In the genomic region with DNA sequence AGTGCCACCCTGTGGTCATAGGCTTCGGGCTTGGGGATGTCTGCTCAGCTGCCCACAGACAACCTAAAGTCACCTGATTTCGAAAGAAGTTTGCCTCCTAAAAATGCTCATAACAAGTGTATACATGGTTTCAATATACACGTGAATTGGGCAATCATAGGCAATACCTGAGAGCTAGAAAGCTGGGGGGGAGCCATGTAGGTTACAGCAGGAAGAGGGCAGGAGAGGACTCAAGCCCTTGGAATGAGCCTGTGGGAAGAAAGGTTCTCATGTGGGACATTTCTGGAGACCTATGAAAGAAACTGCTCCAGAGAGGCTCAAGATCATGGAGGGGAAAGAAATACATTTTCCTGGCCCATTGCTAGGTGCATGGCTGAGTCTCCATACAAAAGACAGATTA, we compare ENCODE assay signal across 20 cellular contexts.
DNase-seq lines count a peak whose midpoint lies in the region; ATAC-seq and TF ChIP-seq lines count a peak whose summit lies in the region.
"Had no signal": no experiment of that assay in that cellular context is flagged by ENCODE, and none has a peak within 500 bp of the region (broad histone marks: within the 10 kb centered on the region; RNA-seq: fewer than 3 reads in every experiment).

No MANE protein-coding gene starts in this region.

- H3K27ac ChIP-seq in RWPE2 (ENCODE audit: poor library complexity, severe bottlenecking) (no peak overlapping the region), foreskin keratinocyte (no peak overlapping the region), substantia nigra (ENCODE audit: low read depth, low read length, poor library complexity, severe bottlenecking) (no peak overlapping the region)
- H3K27ac ChIP-seq: A549; BLaER1 treated with 17β-estradiol and CSF1 and Interleukin-3, amounts not matched to agents 10 nM and 100 nM; SJCRH30 had no signal

- no peak for ATAC-seq in stimulated activated naive CD8-positive, alpha-beta T cell treated with anti-CD3 and anti-CD28 coated beads, Interleukin-15, Interleukin-2, amounts not matched to agents 100 U/mL and 50 U/mL, for 24 hours
- peak; percentile 63; the same call in 2 of the 3 replicates for ATAC-seq in RWPE2 (ENCODE audit: low read depth)
- no peak for ATAC-seq in foreskin keratinocyte
- no peak for ATAC-seq in GM21619 (IDR thresholded peaks at IDR 0.05; ENCODE audit: unreplicated experiment)
- ATAC-seq: A549, K562, SK-N-SH treated with all-trans-retinoic acid at 6 μM for 48 hours had no signal

- H3K27ac Mint-ChIP-seq in stimulated activated naive CD8-positive, alpha-beta T cell treated with anti-CD3 and anti-CD28 coated beads, Interleukin-15, Interleukin-2, amounts not matched to agents 100 ng/mL and 50 ng/mL, for 24 hours, result peak overlapping the region; percentile 72
- H3K27ac Mint-ChIP-seq: CD4-positive, alpha-beta T cell had no signal

- no peaks in the 10 kb centered on the region for H3K9me3 Mint-ChIP-seq in stimulated activated naive CD8-positive, alpha-beta T cell treated with anti-CD3 and anti-CD28 coated beads, Interleukin-15, Interleukin-2, amounts not matched to agents 100 ng/mL and 50 ng/mL, for 24 hours
- H3K9me3 Mint-ChIP-seq: CD4-positive, alpha-beta T cell had no signal

- TF ChIP-seq CTCF in RWPE2 (IDR thresholded peaks at IDR 0.05; ENCODE audit: poor library complexity, severe bottlenecking), result no peak
- no peak for TF ChIP-seq CTCF in foreskin keratinocyte (conservative IDR thresholded peaks at IDR 0.05)

- no peak for DNase-seq in stimulated activated naive CD8-positive, alpha-beta T cell treated with anti-CD3 and anti-CD28 coated beads, Interleukin-15, Interleukin-2, amounts not matched to agents 100 U/mL and 50 U/mL, for 24 hours
- DNase-seq in RWPE2 (ENCODE audit: low spot score) (no peak), foreskin keratinocyte (peak; percentile 13 to 47), substantia nigra (lab: John Stamatoyannopoulos, UW) (no peak), mucosa of gallbladder (ENCODE audit: low spot score) (no peak)
- DNase-seq: AML-193; CD4-positive, alpha-beta T cell; MM.1S; NCI-H2029; NCI-H446 treated with DMSO at 0.1 percent for 48 hours; NCI-H526; NCI-H82; OCI-M1; SJCRH30 had no signal

- H3K36me3 Mint-ChIP-seq in stimulated activated naive CD8-positive, alpha-beta T cell treated with anti-CD3 and anti-CD28 coated beads, Interleukin-15, Interleukin-2, amounts not matched to agents 100 ng/mL and 50 ng/mL, for 24 hours (ENCODE audit: low read depth), result no peaks in the 10 kb centered on the region

- H3K4me3 Mint-ChIP-seq in stimulated activated naive CD8-positive, alpha-beta T cell treated with anti-CD3 and anti-CD28 coated beads, Interleukin-15, Interleukin-2, amounts not matched to agents 100 ng/mL and 50 ng/mL, for 24 hours, result no peak overlapping the region
- H3K4me3 Mint-ChIP-seq: CD4-positive, alpha-beta T cell had no signal

- H3K27me3 ChIP-seq in RWPE2 (ENCODE audit: insufficient read depth, poor library complexity, severe bottlenecking), result no peaks in the 10 kb centered on the region
- peaks cover 10% of the 10 kb centered on the region for H3K27me3 ChIP-seq in foreskin keratinocyte
- H3K27me3 ChIP-seq: BLaER1 treated with 17β-estradiol and CSF1 and Interleukin-3, amounts not matched to agents 10 nM and 100 nM; SJCRH30 had no signal

- no peaks in the 10 kb centered on the region for H3K4me1 ChIP-seq in RWPE2 (ENCODE audit: insufficient read depth, poor library complexity, severe bottlenecking)
- no peaks in the 10 kb centered on the region for H3K4me1 ChIP-seq in foreskin keratinocyte
- H3K4me1 ChIP-seq: A549 had no signal

- no peaks in the 10 kb centered on the region for H3K36me3 ChIP-seq in RWPE2 (ENCODE audit: low read depth)
- H3K36me3 ChIP-seq: BLaER1 treated with 17β-estradiol and CSF1 and Interleukin-3, amounts not matched to agents 10 nM and 100 nM; SJCRH30 had no signal

- H3K27me3 Mint-ChIP-seq in stimulated activated naive CD8-positive, alpha-beta T cell treated with anti-CD3 and anti-CD28 coated beads, Interleukin-15, Interleukin-2, amounts not matched to agents 100 ng/mL and 50 ng/mL, for 24 hours, result peaks cover 38% of the 10 kb centered on the region
- H3K27me3 Mint-ChIP-seq: CD4-positive, alpha-beta T cell had no signal

- no peak overlapping the region for H3K4me3 ChIP-seq in RWPE2 (ENCODE audit: severe bottlenecking)
- H3K4me3 ChIP-seq: A549; BLaER1 treated with 17β-estradiol and CSF1 and Interleukin-3, amounts not matched to agents 10 nM and 100 nM; K562; SJCRH30 had no signal

- peaks cover 55% of the 10 kb centered on the region for H3K4me1 Mint-ChIP-seq in stimulated activated naive CD8-positive, alpha-beta T cell treated with anti-CD3 and anti-CD28 coated beads, Interleukin-15, Interleukin-2, amounts not matched to agents 100 ng/mL and 50 ng/mL, for 24 hours (ENCODE audit: low read depth)

- no peaks in the 10 kb centered on the region for H3K9me3 ChIP-seq in RWPE2 (ENCODE audit: severe bottlenecking)
- H3K9me3 ChIP-seq: A549; BLaER1 treated with 17β-estradiol and CSF1 and Interleukin-3, amounts not matched to agents 10 nM and 100 nM; SJCRH30 had no signal

Comparison
In these comparisons a context has a peak if more than half of its experiments do, and no peak if none do; other contexts are left out.
1. DNase-seq: peak in foreskin keratinocyte (2 of 2); none in stimulated activated naive CD8-positive, alpha-beta T cell treated with anti-CD3 and anti-CD28 coated beads, Interleukin-15, Interleukin-2, amounts not matched to agents 100 U/mL and 50 U/mL, for 24 hours (single experiment), RWPE2 (single experiment), substantia nigra (0 of 49) and mucosa of gallbladder (single experiment).